Comparison of ENCODE assay signal across 24 cellular contexts in genomic region chr9:135410831-135411473, GRCh38.
A peak's percentile ranks its signal among the peaks of the same experiment; 100 is the strongest.
DNase-seq lines count a peak whose midpoint lies in the region; TF ChIP-seq lines count a peak whose summit lies in the region.
"Had no signal": no experiment of that assay in that cellular context is flagged by ENCODE, and none has a peak within 500 bp of the region (broad histone marks: within the 10 kb centered on the region; RNA-seq: fewer than 3 reads in every experiment).

No MANE protein-coding gene starts in this region.

- H3K79me2 ChIP-seq in osteoblast (ENCODE audit: insufficient read depth, low read length) = no peaks in the 10 kb centered on the region

- H3K4me1 ChIP-seq in osteoblast (ENCODE audit: insufficient read depth, low read length) = no peaks in the 10 kb centered on the region
- H3K4me1 ChIP-seq: ascending aorta had no signal

- H3K36me3 ChIP-seq in H7 (replicated peaks; ENCODE audit: control insufficient read depth, insufficient read depth, low read length) (no peaks in the 10 kb centered on the region), osteoblast (ENCODE audit: insufficient read depth, low read length) (no peaks in the 10 kb centered on the region)
- H3K36me3 ChIP-seq: ascending aorta; BLaER1 treated with 17β-estradiol and CSF1 and Interleukin-3, amounts not matched to agents 10 nM and 100 nM; stomach had no signal

- no peak for TF ChIP-seq CTCF in osteoblast (IDR thresholded peaks at IDR 0.05; ENCODE audit: extremely low read depth, low read depth, low read length)

- H3K4me3 ChIP-seq in H7 (ENCODE audit: insufficient read depth, low read depth, low read length) (no peak overlapping the region), osteoblast (ENCODE audit: insufficient read depth, low read length) (no peak overlapping the region)
- H3K4me3 ChIP-seq: ascending aorta; BLaER1 treated with 17β-estradiol and CSF1 and Interleukin-3, amounts not matched to agents 10 nM and 100 nM; K562; PC-9; stomach had no signal

- H3K9me3 ChIP-seq in osteoblast (ENCODE audit: low read depth, low read length) = no peaks in the 10 kb centered on the region
- H3K9me3 ChIP-seq: ascending aorta, stomach had no signal

- H3K4me2 ChIP-seq in osteoblast (ENCODE audit: insufficient read depth, low read length) = no peak overlapping the region
- H3K4me2 ChIP-seq: BLaER1 treated with 17β-estradiol and CSF1 and Interleukin-3, amounts not matched to agents 10 nM and 100 nM; PC-9 had no signal

- no peaks in the 10 kb centered on the region for H3K27me3 ChIP-seq in H7 (ENCODE audit: control insufficient read depth, insufficient read depth, low read length)
- no peaks in the 10 kb centered on the region for H3K27me3 ChIP-seq in osteoblast (ENCODE audit: insufficient read depth, low read length)
- H3K27me3 ChIP-seq: ascending aorta had no signal

- no peak overlapping the region for H2AFZ ChIP-seq in osteoblast (ENCODE audit: low read length)
- H2AFZ ChIP-seq: PC-9 had no signal

- peak; percentile 65 for DNase-seq in Daoy (ENCODE audit: low read depth)
- DNase-seq in H7 = peak; percentile 81
- DNase-seq in ecto neural progenitor cell (ENCODE audit: low spot score) = peak; percentile 49
- DNase-seq in osteoblast (ENCODE audit: insufficient read length, low spot score, missing footprints) = peak; percentile 49
- DNase-seq in activated CD4-positive, alpha-beta T cell treated with anti-CD3 and anti-CD28 coated beads for 48 hours = no peak
- DNase-seq in caudate nucleus (lab: John Stamatoyannopoulos, UW) = no peak
- DNase-seq in effector CD4-positive, alpha-beta T cell = no peak
- DNase-seq: activated CD4-positive, alpha-beta T cell treated with anti-CD3 and anti-CD28 coated beads, Interleukin-2, amount 10 ng/mL, durations not matched to agents 24 days and 14 days; activated gamma-delta T cell; activated T-cell treated with anti-CD3 and anti-CD28 coated beads, Interleukin-2, amount 50 U/mL, for 24 hours; cortex of kidney; glutamatergic neuron; left ventricle myocardium superior; NCI-H1105; NCI-H1930; NCI-H510A treated with DMSO at 0.1 percent for 48 hours; NK-92 treated with Interleukin-12 subunit alpha and Interleukin-12 subunit beta, amount 100 ng/mL, for 24 hours; PC-9; SHP77 treated with DMSO at 0.1 percent for 48 hours; stimulated activated CD8-positive, alpha-beta memory T cell treated with anti-CD3 and anti-CD28 coated beads, Interleukin-4, amount 100 ng/mL, for 48 hours; stomach had no signal

- H3K27ac ChIP-seq in osteoblast (ENCODE audit: low read depth, low read length) (no peak overlapping the region), caudate nucleus (ENCODE audit: low read depth, low read length) (no peak overlapping the region)
- H3K27ac ChIP-seq: ascending aorta; BLaER1 treated with 17β-estradiol and CSF1 and Interleukin-3, amounts not matched to agents 10 nM and 100 nM; PC-9; stomach had no signal

- H4K20me1 ChIP-seq in osteoblast (ENCODE audit: insufficient read depth, low read length) = no peaks in the 10 kb centered on the region

Comparison
In these comparisons a context has a peak if more than half of its experiments do, and no peak if none do; other contexts are left out.
1. DNase-seq: peak in Daoy (single experiment), H7 (single experiment), ecto neural progenitor cell (single experiment) and osteoblast (single experiment); none in activated CD4-positive, alpha-beta T cell treated with anti-CD3 and anti-CD28 coated beads for 48 hours (single experiment), caudate nucleus (0 of 61) and effector CD4-positive, alpha-beta T cell (single experiment).